In the genomic region with DNA sequence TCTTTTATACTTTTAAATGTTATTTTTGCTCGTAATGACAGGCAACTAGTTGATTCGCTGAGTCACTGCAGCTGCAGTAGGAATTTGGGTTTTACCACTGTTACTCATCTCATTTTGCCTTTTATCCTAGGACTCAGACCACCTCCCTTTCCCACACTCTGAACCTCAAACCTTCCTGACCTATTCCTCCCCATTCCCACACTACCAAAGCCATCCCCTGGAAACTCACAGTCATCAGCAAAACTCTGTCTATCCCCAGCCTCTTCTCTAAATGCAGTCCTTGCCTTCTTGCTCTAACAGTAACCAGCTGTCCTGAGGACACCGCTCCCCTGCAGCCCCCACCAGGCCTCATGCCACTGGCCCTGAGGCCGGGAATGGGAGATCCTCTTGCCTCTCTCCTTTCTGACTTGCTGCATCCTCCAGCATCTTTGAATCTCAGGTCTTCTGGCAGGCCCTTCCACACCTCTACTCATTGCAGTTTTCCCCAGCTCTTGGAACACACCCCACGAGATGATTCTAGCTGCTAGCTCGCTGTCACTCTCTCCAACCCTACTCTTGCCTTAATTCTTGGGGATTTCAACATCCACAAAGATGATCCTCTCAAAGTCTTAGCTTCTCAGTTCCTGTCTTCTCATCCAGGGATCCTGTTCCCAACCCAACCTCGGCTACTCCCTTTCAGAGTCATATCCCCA, we compare ENCODE assay signal across 15 cellular contexts. TPM values are rescaled to one million over a fixed set of nuclear protein-coding genes. Genes with fewer than 3 reads are reported as not detected.
DNase-seq lines count a peak whose midpoint lies in the region; ATAC-seq and TF ChIP-seq lines count a peak whose summit lies in the region.
"Had no signal": no experiment of that assay in that cellular context is flagged by ENCODE, and none has a peak within 500 bp of the region (broad histone marks: within the 10 kb centered on the region; RNA-seq: fewer than 3 reads in every experiment).

No MANE protein-coding gene starts in this region.

- no peaks in the 10 kb centered on the region for H3K27me3 ChIP-seq in body of pancreas
- H3K27me3 ChIP-seq: BLaER1, pancreas, Peyer's patch had no signal

- H3K4me1 ChIP-seq in body of pancreas, result no peaks in the 10 kb centered on the region
- H3K4me1 ChIP-seq: BLaER1, pancreas, Peyer's patch had no signal

- no peak overlapping the region for H3K4me3 Mint-ChIP-seq in activated T-helper 2 cell treated with anti-CD3 and anti-CD28 coated beads, Interferon-gamma antibody, Interleukin-2, Interleukin-4, amounts not matched to agents 10 μg/mL and 5 μg/mL and 100 μg/mL, durations not matched to agents 14 hours and 24 hours and 36 hours (ENCODE audit: low read depth)

- H3K27ac ChIP-seq in body of pancreas, result no peak overlapping the region
- H3K27ac ChIP-seq: BLaER1, pancreas, Peyer's patch had no signal

- H3K36me3 ChIP-seq in body of pancreas (replicated peaks in 1 of 2; ENCODE audit: insufficient read depth in 1 of 2, low read depth in 2 of 2), result no peaks in the 10 kb centered on the region
- H3K36me3 ChIP-seq: BLaER1, pancreas, Peyer's patch had no signal

- intact Hi-C loops in activated T-helper 2 cell treated with anti-CD3 and anti-CD28 coated beads, Interferon-gamma antibody, Interleukin-2, Interleukin-4, amounts not matched to agents 10 μg/mL and 5 μg/mL and 100 μg/mL, durations not matched to agents 14 hours and 24 hours and 36 hours (cut with micrococcal nuclease), result no loop called here
- intact Hi-C loops in body of pancreas (cut with DNase I), result loop anchor here (10.0 kb wide), 1 partner anchor 246 kb away; no protein-coding TSS in a partner anchor

- H3K9me3 ChIP-seq in body of pancreas, result no peaks in the 10 kb centered on the region
- H3K9me3 ChIP-seq: BLaER1, pancreas, Peyer's patch had no signal

- H3K27me3 Mint-ChIP-seq in activated T-helper 2 cell treated with anti-CD3 and anti-CD28 coated beads, Interferon-gamma antibody, Interleukin-2, Interleukin-4, amounts not matched to agents 10 μg/mL and 5 μg/mL and 100 μg/mL, durations not matched to agents 14 hours and 24 hours and 36 hours (ENCODE audit: low read depth), result peaks cover 22% of the 10 kb centered on the region

- H3K4me1 Mint-ChIP-seq in activated T-helper 2 cell treated with anti-CD3 and anti-CD28 coated beads, Interferon-gamma antibody, Interleukin-2, Interleukin-4, amounts not matched to agents 10 μg/mL and 5 μg/mL and 100 μg/mL, durations not matched to agents 14 hours and 24 hours and 36 hours (ENCODE audit: low read depth), result peaks cover 20% of the 10 kb centered on the region

- ATAC-seq in GM19351 (IDR thresholded peaks at IDR 0.05; ENCODE audit: unreplicated experiment) (no peak), body of pancreas (no peak)
- ATAC-seq: activated CD4-positive, CD25-positive, alpha-beta regulatory T cell treated with anti-CD3 and anti-CD28 coated beads, Interleukin-2, amount 50 U/mL, for 24 hours had no signal

- WGBS in body of pancreas, 2 donors, result 65 to 73% methylated on average over 7 of the region's 7 CpGs

- peak; percentile 69 for DNase-seq in AG04449 (ENCODE audit: low read depth, low spot score)
- peak; percentile 56 for DNase-seq in HS-5 (ENCODE audit: low read depth)
- peak; percentile 90 for DNase-seq in astrocyte of the spinal cord (ENCODE audit: low read depth, low spot score)
- peak; percentile 48 for DNase-seq in kidney tubule cell (ENCODE audit: low spot score)
- no peak for DNase-seq in activated T-helper 2 cell treated with anti-CD3 and anti-CD28 coated beads, Interferon-gamma antibody, Interleukin-2, Interleukin-4, amounts not matched to agents 10 μg/mL and 5 μg/mL and 100 μg/mL, durations not matched to agents 14 hours and 24 hours and 36 hours (ENCODE audit: low spot score)
- no peak for DNase-seq in HuH-7.5 (ENCODE audit: low spot score)
- no peak for DNase-seq in body of pancreas
- DNase-seq: activated gamma-delta T cell; effector memory CD4-positive, alpha-beta T cell; pancreas; Peyer's patch; stimulated activated CD4-positive, alpha-beta T cell treated with anti-CD3 and anti-CD28 coated beads, Interleukin-4, amount 100 ng/mL, for 4 hours had no signal

- POLR2A ChIA-PET in AG04449 (lab: Yijun Ruan, JAX), result no interaction called here

- TF ChIP-seq POLR2A in body of pancreas (IDR thresholded peaks at IDR 0.05), result no peak

- no peak for TF ChIP-seq CTCF in AG04449 (IDR thresholded peaks at IDR 0.05; ENCODE audit: insufficient read depth, low read length, missing control alignments)
- TF ChIP-seq CTCF in astrocyte of the spinal cord (IDR thresholded peaks at IDR 0.05; ENCODE audit: low read depth, low read length), result no peak
- TF ChIP-seq CTCF in body of pancreas (IDR thresholded peaks at IDR 0.05), result no peak

- in situ Hi-C loops in astrocyte of the spinal cord (cut with HindIII; ENCODE audit: low sequenced_read_pairs), result no loop called here

- H3K9me3 Mint-ChIP-seq in activated T-helper 2 cell treated with anti-CD3 and anti-CD28 coated beads, Interferon-gamma antibody, Interleukin-2, Interleukin-4, amounts not matched to agents 10 μg/mL and 5 μg/mL and 100 μg/mL, durations not matched to agents 14 hours and 24 hours and 36 hours, result no peaks in the 10 kb centered on the region

- H3K4me3 ChIP-seq in AG04449 (ENCODE audit: low read depth, low read length), result no peak overlapping the region
- H3K4me3 ChIP-seq in astrocyte of the spinal cord (ENCODE audit: low read depth, low read length), result no peak overlapping the region
- H3K4me3 ChIP-seq in body of pancreas, result no peak overlapping the region
- H3K4me3 ChIP-seq: BLaER1, pancreas, Peyer's patch had no signal

- H3K27ac Mint-ChIP-seq in activated T-helper 2 cell treated with anti-CD3 and anti-CD28 coated beads, Interferon-gamma antibody, Interleukin-2, Interleukin-4, amounts not matched to agents 10 μg/mL and 5 μg/mL and 100 μg/mL, durations not matched to agents 14 hours and 24 hours and 36 hours, result no peak overlapping the region

- no peaks in the 10 kb centered on the region for H3K36me3 Mint-ChIP-seq in activated T-helper 2 cell treated with anti-CD3 and anti-CD28 coated beads, Interferon-gamma antibody, Interleukin-2, Interleukin-4, amounts not matched to agents 10 μg/mL and 5 μg/mL and 100 μg/mL, durations not matched to agents 14 hours and 24 hours and 36 hours (ENCODE audit: low read depth)

- CTCF ChIA-PET in AG04449 (lab: Yijun Ruan, JAX), result interaction anchor here (0.9 to 1.4 kb wide), 4 partner anchors 11 to 174 kb away, joined by 3 to 5 read pairs (median 4); no protein-coding TSS in a partner anchor

RNA-seq across cellular contexts. Expression of gene C3orf80, which starts 55.9 kb away (rescaled TPM):
- 0.25 and 0.30 TPM in 2 replicates for total RNA-seq in activated T-helper 2 cell treated with anti-CD3 and anti-CD28 coated beads, Interferon-gamma antibody, Interleukin-2, Interleukin-4, amounts not matched to agents 10 μg/mL and 5 μg/mL and 100 μg/mL, durations not matched to agents 14 hours and 24 hours and 36 hours
- total RNA-seq in body of pancreas, result 1 to 10 TPM in 1 of 2 donors, under 1 TPM in 1; 0.52 to 1.3 TPM

Comparison
In these comparisons a context has a peak if more than half of its experiments do, and no peak if none do; other contexts are left out.
1. DNase-seq: peak in AG04449 (single experiment), HS-5 (single experiment), astrocyte of the spinal cord (single experiment) and kidney tubule cell (single experiment); none in activated T-helper 2 cell treated with anti-CD3 and anti-CD28 coated beads, Interferon-gamma antibody, Interleukin-2, Interleukin-4, amounts not matched to agents 10 μg/mL and 5 μg/mL and 100 μg/mL, durations not matched to agents 14 hours and 24 hours and 36 hours (single experiment), HuH-7.5 (single experiment) and body of pancreas (0 of 4).